8 cellular contexts compared by ENCODE assay signal in genomic region chr5:154191467-154192261, GRCh38. TPM values are rescaled to one million over a fixed set of nuclear protein-coding genes. Genes with fewer than 3 reads are reported as not detected.
A peak's percentile ranks its signal among the peaks of the same experiment; 100 is the strongest.
DNase-seq lines count a peak whose midpoint lies in the region; ATAC-seq and TF ChIP-seq lines count a peak whose summit lies in the region.

No MANE protein-coding gene starts in this region.

- peaks cover 10% of the 10 kb centered on the region for H3K36me3 Mint-ChIP-seq in activated CD4-positive, alpha-beta T cell treated with anti-CD3 and anti-CD28 coated beads for 36 hours (ENCODE audit: low read depth)
- peaks cover 28% of the 10 kb centered on the region for H3K36me3 Mint-ChIP-seq in activated T-helper 1 cell treated with anti-CD3 and anti-CD28 coated beads, Interleukin-12 subunit alpha, Interleukin-12 subunit beta, Interleukin-2, Interleukin-4 antibody, amounts not matched to agents 30 ng/mL and 10 ng/mL and 1 ng/mL, durations not matched to agents 14 hours and 24 hours and 36 hours (ENCODE audit: low read depth)
- peaks cover 0 to 8% of the 10 kb centered on the region in 2 donors for H3K36me3 Mint-ChIP-seq in stimulated activated naive B cell treated with anti-CD40 and anti-IgM and Interleukin-4, amounts not matched to agents 10 μg/mL and 1 μg/mL and 100 μg/mL, for 72 hours

- H3K4me1 Mint-ChIP-seq in activated CD4-positive, alpha-beta T cell treated with anti-CD3 and anti-CD28 coated beads for 36 hours: peaks cover 39% of the 10 kb centered on the region
- peaks cover 68% of the 10 kb centered on the region for H3K4me1 Mint-ChIP-seq in activated T-helper 1 cell treated with anti-CD3 and anti-CD28 coated beads, Interleukin-12 subunit alpha, Interleukin-12 subunit beta, Interleukin-2, Interleukin-4 antibody, amounts not matched to agents 30 ng/mL and 10 ng/mL and 1 ng/mL, durations not matched to agents 14 hours and 24 hours and 36 hours (ENCODE audit: low read depth)
- H3K4me1 Mint-ChIP-seq in stimulated activated naive B cell treated with anti-CD40 and anti-IgM and Interleukin-4, amounts not matched to agents 10 μg/mL and 1 μg/mL and 100 μg/mL, for 72 hours: peaks cover 29 to 39% of the 10 kb centered on the region in 2 donors

- peak; percentile 28 for ATAC-seq in activated CD4-positive, alpha-beta T cell treated with anti-CD3 and anti-CD28 coated beads for 36 hours
- no peak for ATAC-seq in stimulated activated naive B cell treated with anti-CD40 and anti-IgM and Interleukin-4, amounts not matched to agents 10 μg/mL and 1 μg/mL and 100 μg/mL, for 72 hours (replicated peaks)
- no peak for ATAC-seq in GM21381 (IDR thresholded peaks at IDR 0.05; ENCODE audit: unreplicated experiment)

- peak overlapping the region; percentile 93 for H3K4me3 Mint-ChIP-seq in activated CD4-positive, alpha-beta T cell treated with anti-CD3 and anti-CD28 coated beads for 36 hours
- peak overlapping the region; percentile 95 for H3K4me3 Mint-ChIP-seq in activated T-helper 1 cell treated with anti-CD3 and anti-CD28 coated beads, Interleukin-12 subunit alpha, Interleukin-12 subunit beta, Interleukin-2, Interleukin-4 antibody, amounts not matched to agents 30 ng/mL and 10 ng/mL and 1 ng/mL, durations not matched to agents 14 hours and 24 hours and 36 hours
- peak overlapping the region; percentile 91 to 96 for H3K4me3 Mint-ChIP-seq in stimulated activated naive B cell treated with anti-CD40 and anti-IgM and Interleukin-4, amounts not matched to agents 10 μg/mL and 1 μg/mL and 100 μg/mL, for 72 hours

- H3K9me3 Mint-ChIP-seq in activated CD4-positive, alpha-beta T cell treated with anti-CD3 and anti-CD28 coated beads for 36 hours (ENCODE audit: low read depth): no peaks in the 10 kb centered on the region
- H3K9me3 Mint-ChIP-seq in activated T-helper 1 cell treated with anti-CD3 and anti-CD28 coated beads, Interleukin-12 subunit alpha, Interleukin-12 subunit beta, Interleukin-2, Interleukin-4 antibody, amounts not matched to agents 30 ng/mL and 10 ng/mL and 1 ng/mL, durations not matched to agents 14 hours and 24 hours and 36 hours: no peaks in the 10 kb centered on the region
- H3K9me3 Mint-ChIP-seq in stimulated activated naive B cell treated with anti-CD40 and anti-IgM and Interleukin-4, amounts not matched to agents 10 μg/mL and 1 μg/mL and 100 μg/mL, for 72 hours: no peaks in the 10 kb centered on the region

- H3K27me3 Mint-ChIP-seq in activated CD4-positive, alpha-beta T cell treated with anti-CD3 and anti-CD28 coated beads for 36 hours: peaks cover 9% of the 10 kb centered on the region
- H3K27me3 Mint-ChIP-seq in activated T-helper 1 cell treated with anti-CD3 and anti-CD28 coated beads, Interleukin-12 subunit alpha, Interleukin-12 subunit beta, Interleukin-2, Interleukin-4 antibody, amounts not matched to agents 30 ng/mL and 10 ng/mL and 1 ng/mL, durations not matched to agents 14 hours and 24 hours and 36 hours (ENCODE audit: insufficient read depth): no peaks in the 10 kb centered on the region
- H3K27me3 Mint-ChIP-seq in stimulated activated naive B cell treated with anti-CD40 and anti-IgM and Interleukin-4, amounts not matched to agents 10 μg/mL and 1 μg/mL and 100 μg/mL, for 72 hours: no peaks in the 10 kb centered on the region

- H3K27me3 ChIP-seq in right atrium auricular region (no peaks in the 10 kb centered on the region), WERI-Rb-1 (ENCODE audit: insufficient read depth, low read depth, severe bottlenecking) (peaks cover 3% of the 10 kb centered on the region)

- H3K4me3 ChIP-seq in right atrium auricular region (peak overlapping the region; percentile 77 to 85), WERI-Rb-1 (ENCODE audit: low read depth, low read length) (no peak overlapping the region)

- H3K27ac ChIP-seq in right atrium auricular region (peak overlapping the region in 1 of 2 donors; percentile 64), WERI-Rb-1 (no peak overlapping the region)

- H3K9me3 ChIP-seq in right atrium auricular region: no peaks in the 10 kb centered on the region
- H3K9me3 ChIP-seq in WERI-Rb-1 (ENCODE audit: severe bottlenecking): no peaks in the 10 kb centered on the region

- intact Hi-C loops in activated CD4-positive, alpha-beta T cell treated with anti-CD3 and anti-CD28 coated beads for 36 hours (cut with DNase I, micrococcal nuclease): loop anchor here (2.0 to 5.0 kb wide), 6 partner anchors 117 to 751 kb away; partner anchors contain the start of genes CNOT8 (in 1 of the 2), LARP1 (in 1 of the 2) and MRPL22 (in 1 of the 2)
- intact Hi-C loops in activated T-helper 1 cell treated with anti-CD3 and anti-CD28 coated beads, Interleukin-12 subunit alpha, Interleukin-12 subunit beta, Interleukin-2, Interleukin-4 antibody, amounts not matched to agents 30 ng/mL and 10 ng/mL and 1 ng/mL, durations not matched to agents 14 hours and 24 hours and 36 hours (cut with micrococcal nuclease): loop anchor here (1.0 to 10.0 kb wide), 5 partner anchors 153 to 753 kb away; partner anchors contain the start of genes FAM114A2, LARP1, MFAP3 and MRPL22

- H3K27ac Mint-ChIP-seq in activated CD4-positive, alpha-beta T cell treated with anti-CD3 and anti-CD28 coated beads for 36 hours: peak overlapping the region; percentile 37
- peak overlapping the region; percentile 92 for H3K27ac Mint-ChIP-seq in activated T-helper 1 cell treated with anti-CD3 and anti-CD28 coated beads, Interleukin-12 subunit alpha, Interleukin-12 subunit beta, Interleukin-2, Interleukin-4 antibody, amounts not matched to agents 30 ng/mL and 10 ng/mL and 1 ng/mL, durations not matched to agents 14 hours and 24 hours and 36 hours
- H3K27ac Mint-ChIP-seq in stimulated activated naive B cell treated with anti-CD40 and anti-IgM and Interleukin-4, amounts not matched to agents 10 μg/mL and 1 μg/mL and 100 μg/mL, for 72 hours: peak overlapping the region; percentile 92

- POLR2A ChIA-PET in activated CD4-positive, alpha-beta T cell treated with anti-CD3 and anti-CD28 coated beads for 36 hours (lab: Charles Lee): interaction anchor here (1.0 to 1.1 kb wide), 2 partner anchors 16 to 21 kb away, joined by 3 to 4 read pairs; no protein-coding TSS in a partner anchor

- no peaks in the 10 kb centered on the region for H3K36me3 ChIP-seq in right atrium auricular region
- no peaks in the 10 kb centered on the region for H3K36me3 ChIP-seq in WERI-Rb-1

- peaks cover 0 to 27% of the 10 kb centered on the region in 2 donors for H3K4me1 ChIP-seq in right atrium auricular region

- CTCF ChIA-PET in activated CD4-positive, alpha-beta T cell treated with anti-CD3 and anti-CD28 coated beads for 36 hours (lab: Charles Lee): interaction anchor here (0.7 to 3.1 kb wide), 7 partner anchors 10 to 213 kb away, joined by 3 to 18 read pairs (median 4); no protein-coding TSS in a partner anchor

- TF ChIP-seq CTCF in right atrium auricular region (IDR thresholded peaks at IDR 0.05): no peak
- no peak for TF ChIP-seq CTCF in WERI-Rb-1 (IDR thresholded peaks at IDR 0.05; ENCODE audit: low read depth, low read length)

- peak; percentile 51 for DNase-seq in activated CD4-positive, alpha-beta T cell treated with anti-CD3 and anti-CD28 coated beads for 36 hours
- no peak for DNase-seq in activated CD4-positive, alpha-beta T cell treated with anti-CD3 and anti-CD28 coated beads for 1 hour
- DNase-seq in activated T-helper 1 cell treated with anti-CD3 and anti-CD28 coated beads, Interleukin-12 subunit alpha, Interleukin-12 subunit beta, Interleukin-2, Interleukin-4 antibody, amounts not matched to agents 30 ng/mL and 10 ng/mL and 1 ng/mL, durations not matched to agents 14 hours and 24 hours and 36 hours (ENCODE audit: low spot score): no peak
- DNase-seq in right atrium auricular region (ENCODE audit: low spot score) (no peak), dedifferentiated amniotic fluid mesenchymal stem cell (ENCODE audit: extremely low spot score) (no peak), WERI-Rb-1 (no peak)
- DNase-seq in stimulated activated naive B cell treated with anti-CD40 and anti-IgM and Interleukin-4, amounts not matched to agents 10 μg/mL and 1 μg/mL and 100 μg/mL, for 72 hours: no peak

RNA-seq across cellular contexts. Expression of gene GALNT10, which starts 1.1 kb away (rescaled TPM):
- 10 to 100 TPM; 29.9 to 49.1 TPM for total RNA-seq in activated CD4-positive, alpha-beta T cell treated with anti-CD3 and anti-CD28 coated beads for 36 hours
- 51.1 and 55.6 TPM in 2 replicates for total RNA-seq in activated T-helper 1 cell treated with anti-CD3 and anti-CD28 coated beads, Interleukin-12 subunit alpha, Interleukin-12 subunit beta, Interleukin-2, Interleukin-4 antibody, amounts not matched to agents 30 ng/mL and 10 ng/mL and 1 ng/mL, durations not matched to agents 14 hours and 24 hours and 36 hours
- 10 to 100 TPM; 13.2 to 18.4 TPM for total RNA-seq in right atrium auricular region

Comparison
In these comparisons a context has a peak if more than half of its experiments do, and no peak if none do; other contexts are left out.
1. H3K27ac Mint-ChIP-seq: peak in every context shown above with its lines; median percentile 92 in activated T-helper 1 cell treated with anti-CD3 and anti-CD28 coated beads, Interleukin-12 subunit alpha, Interleukin-12 subunit beta, Interleukin-2, Interleukin-4 antibody, amounts not matched to agents 30 ng/mL and 10 ng/mL and 1 ng/mL, durations not matched to agents 14 hours and 24 hours and 36 hours; 92 in stimulated activated naive B cell treated with anti-CD40 and anti-IgM and Interleukin-4, amounts not matched to agents 10 μg/mL and 1 μg/mL and 100 μg/mL, for 72 hours; 37 in activated CD4-positive, alpha-beta T cell treated with anti-CD3 and anti-CD28 coated beads for 36 hours.